11 cellular contexts compared by ENCODE assay signal in genomic region chr4:2860391-2861348, GRCh38. TPM values are rescaled to one million over a fixed set of nuclear protein-coding genes. Genes with fewer than 3 reads are reported as not detected.
DNase-seq lines count a peak whose midpoint lies in the region; ATAC-seq and TF ChIP-seq lines count a peak whose summit lies in the region.
"Had no signal": no experiment of that assay in that cellular context is flagged by ENCODE, and none has a peak within 500 bp of the region (broad histone marks: within the 10 kb centered on the region; RNA-seq: fewer than 3 reads in every experiment).

No MANE protein-coding gene starts in this region.

- H3K36me3 ChIP-seq in endodermal cell (ENCODE audit: control insufficient read depth, insufficient read depth, low read length), result peaks cover 28% of the 10 kb centered on the region
- no peaks in the 10 kb centered on the region for H3K36me3 ChIP-seq in mucosa of rectum (ENCODE audit: control insufficient read depth in 2 of 2, insufficient read depth in 2 of 2, low read length in 2 of 2)
- no peaks in the 10 kb centered on the region for H3K36me3 ChIP-seq in aorta (ENCODE audit: control insufficient read depth in 1 of 2, insufficient read depth in 2 of 2, low read length in 1 of 2)
- no peaks in the 10 kb centered on the region for H3K36me3 ChIP-seq in tibial artery

- H3K4me3 ChIP-seq in endodermal cell (ENCODE audit: low read length), result peak overlapping the region; percentile 73
- no peak overlapping the region for H3K4me3 ChIP-seq in mucosa of rectum (ENCODE audit: low read length in 2 of 2)
- H3K4me3 ChIP-seq in aorta (ENCODE audit: low read length in 2 of 2), result no peak overlapping the region
- no peak overlapping the region for H3K4me3 ChIP-seq in tibial artery
- H3K4me3 ChIP-seq: BLaER1 had no signal

- H3K27ac ChIP-seq in endodermal cell (ENCODE audit: low read depth, low read length) (peak overlapping the region; percentile 54), mucosa of rectum (ENCODE audit: low read depth in 2 of 2, low read length in 2 of 2) (peak overlapping the region; percentile 15 to 52), aorta (ENCODE audit: low read depth in 1 of 2, low read length in 2 of 2) (no peak overlapping the region), tibial artery (no peak overlapping the region)

- no peak for DNase-seq in stimulated activated naive CD8-positive, alpha-beta T cell treated with anti-CD3 and anti-CD28 coated beads, Interleukin-15, Interleukin-2, amounts not matched to agents 100 U/mL and 50 U/mL, for 24 hours
- peak; percentile 61 for DNase-seq in endodermal cell
- DNase-seq in aorta, result no peak
- no peak for DNase-seq in activated CD4-positive, alpha-beta T cell treated with anti-CD3 and anti-CD28 coated beads, Interleukin-2, amount 50 U/mL, for 48 hours
- no peak for DNase-seq in tibial artery
- DNase-seq: activated CD4-positive, alpha-beta memory T cell treated with anti-CD3 and anti-CD28 coated beads, Interleukin-2, amount 10 ng/mL, durations not matched to agents 7 days and 5 days; NCI-H510A had no signal

- peaks cover 12% of the 10 kb centered on the region for H3K36me3 Mint-ChIP-seq in stimulated activated naive CD8-positive, alpha-beta T cell treated with anti-CD3 and anti-CD28 coated beads, Interleukin-15, Interleukin-2, amounts not matched to agents 100 ng/mL and 50 ng/mL, for 24 hours (ENCODE audit: low read depth)
- peaks cover 9% of the 10 kb centered on the region for H3K36me3 Mint-ChIP-seq in endodermal cell (ENCODE audit: low read depth)

- ATAC-seq in stimulated activated naive CD8-positive, alpha-beta T cell treated with anti-CD3 and anti-CD28 coated beads, Interleukin-15, Interleukin-2, amounts not matched to agents 100 U/mL and 50 U/mL, for 24 hours, result no peak
- peak; percentile 56 for ATAC-seq in aorta (ENCODE audit: low FRiP score)
- ATAC-seq in GM21367 (IDR thresholded peaks at IDR 0.05; ENCODE audit: unreplicated experiment), result no peak

- no peaks in the 10 kb centered on the region for H3K27me3 ChIP-seq in endodermal cell (ENCODE audit: control insufficient read depth, insufficient read depth, low read length, poor library complexity, severe bottlenecking)
- no peaks in the 10 kb centered on the region for H3K27me3 ChIP-seq in mucosa of rectum (ENCODE audit: control insufficient read depth in 2 of 2, insufficient read depth in 2 of 2, low read length in 2 of 2)
- no peaks in the 10 kb centered on the region for H3K27me3 ChIP-seq in aorta (ENCODE audit: control insufficient read depth in 1 of 2, insufficient read depth in 2 of 2, low read length in 1 of 2)
- no peaks in the 10 kb centered on the region for H3K27me3 ChIP-seq in tibial artery
- H3K27me3 ChIP-seq: BLaER1 had no signal

- peaks cover 89% of the 10 kb centered on the region for H3K4me1 Mint-ChIP-seq in stimulated activated naive CD8-positive, alpha-beta T cell treated with anti-CD3 and anti-CD28 coated beads, Interleukin-15, Interleukin-2, amounts not matched to agents 100 ng/mL and 50 ng/mL, for 24 hours (ENCODE audit: low read depth)
- peaks cover 51% of the 10 kb centered on the region for H3K4me1 Mint-ChIP-seq in endodermal cell

- intact Hi-C loops in aorta (cut with DNase I), result no loop called here
- intact Hi-C loops in tibial artery (cut with DNase I; ENCODE audit: low total_unique reads), result loop anchor here (10.0 kb wide), 1 partner anchor 96 kb away; no protein-coding TSS in a partner anchor

- WGBS in endodermal cell (ENCODE audit: insufficient coverage in 1 of 2, insufficient read length in 1 of 2), 2 experiments, result 67 to 70% methylated on average over 6 of the region's 6 CpGs
- 45 to 54% methylated on average over 6 of the region's 6 CpGs for WGBS in aorta, 2 donors

- H3K9ac ChIP-seq in endodermal cell (ENCODE audit: extremely low read depth, low read length, poor library complexity, severe bottlenecking) (peak overlapping the region; percentile 69), mucosa of rectum (ENCODE audit: low read depth in 1 of 2, low read length in 2 of 2) (no peak overlapping the region)
- H3K9ac ChIP-seq: BLaER1 had no signal

- no peaks in the 10 kb centered on the region for H3K9me3 Mint-ChIP-seq in stimulated activated naive CD8-positive, alpha-beta T cell treated with anti-CD3 and anti-CD28 coated beads, Interleukin-15, Interleukin-2, amounts not matched to agents 100 ng/mL and 50 ng/mL, for 24 hours
- no peaks in the 10 kb centered on the region for H3K9me3 Mint-ChIP-seq in endodermal cell
- H3K9me3 Mint-ChIP-seq: activated CD4-positive, alpha-beta memory T cell treated with anti-CD3 and anti-CD28 coated beads, Interleukin-2, amount 10 ng/mL, durations not matched to agents 7 days and 5 days had no signal

- no peaks in the 10 kb centered on the region for H3K9me3 ChIP-seq in endodermal cell (ENCODE audit: control insufficient read depth, low read length)
- H3K9me3 ChIP-seq in mucosa of rectum (ENCODE audit: control insufficient read depth in 2 of 2, low read length in 2 of 2), result no peaks in the 10 kb centered on the region
- no peaks in the 10 kb centered on the region for H3K9me3 ChIP-seq in aorta (ENCODE audit: control insufficient read depth, low read length)
- no peaks in the 10 kb centered on the region for H3K9me3 ChIP-seq in tibial artery
- H3K9me3 ChIP-seq: BLaER1 had no signal

- H3K27me3 Mint-ChIP-seq in stimulated activated naive CD8-positive, alpha-beta T cell treated with anti-CD3 and anti-CD28 coated beads, Interleukin-15, Interleukin-2, amounts not matched to agents 100 ng/mL and 50 ng/mL, for 24 hours, result no peaks in the 10 kb centered on the region
- no peaks in the 10 kb centered on the region for H3K27me3 Mint-ChIP-seq in endodermal cell (ENCODE audit: insufficient read depth)
- H3K27me3 Mint-ChIP-seq: activated CD4-positive, alpha-beta memory T cell treated with anti-CD3 and anti-CD28 coated beads, Interleukin-2, amount 10 ng/mL, durations not matched to agents 7 days and 5 days had no signal

- H3K4me3 Mint-ChIP-seq in stimulated activated naive CD8-positive, alpha-beta T cell treated with anti-CD3 and anti-CD28 coated beads, Interleukin-15, Interleukin-2, amounts not matched to agents 100 ng/mL and 50 ng/mL, for 24 hours, result no peak overlapping the region
- H3K4me3 Mint-ChIP-seq in endodermal cell, result peak overlapping the region; percentile 47
- H3K4me3 Mint-ChIP-seq: activated CD4-positive, alpha-beta memory T cell treated with anti-CD3 and anti-CD28 coated beads, Interleukin-2, amount 10 ng/mL, durations not matched to agents 7 days and 5 days had no signal

- H3K27ac Mint-ChIP-seq in stimulated activated naive CD8-positive, alpha-beta T cell treated with anti-CD3 and anti-CD28 coated beads, Interleukin-15, Interleukin-2, amounts not matched to agents 100 ng/mL and 50 ng/mL, for 24 hours, result peak overlapping the region; percentile 71
- H3K27ac Mint-ChIP-seq in endodermal cell, result peak overlapping the region; percentile 91
- H3K27ac Mint-ChIP-seq: activated CD4-positive, alpha-beta memory T cell treated with anti-CD3 and anti-CD28 coated beads, Interleukin-2, amount 10 ng/mL, durations not matched to agents 7 days and 5 days had no signal

- peaks cover 27% of the 10 kb centered on the region for H3K4me1 ChIP-seq in endodermal cell (ENCODE audit: control insufficient read depth, insufficient read depth, low read length)
- peaks cover 47 to 63% of the 10 kb centered on the region in 2 donors for H3K4me1 ChIP-seq in mucosa of rectum (ENCODE audit: control insufficient read depth in 2 of 2, insufficient read depth in 2 of 2, low read length in 2 of 2)
- H3K4me1 ChIP-seq in aorta (ENCODE audit: control insufficient read depth in 1 of 2, insufficient read depth in 2 of 2, low read length in 2 of 2), result peaks cover 8 to 12% of the 10 kb centered on the region in 2 donors
- peaks cover 0 to 84% (median 53%) of the 10 kb centered on the region in 4 donors for H3K4me1 ChIP-seq in tibial artery

- no peak for TF ChIP-seq CTCF in endodermal cell (conservative IDR thresholded peaks at IDR 0.05)
- TF ChIP-seq CTCF in tibial artery (IDR thresholded peaks at IDR 0.05), result no peak

RNA-seq across cellular contexts. Expression of gene ADD1, which starts 17.0 kb away (rescaled TPM):
- total RNA-seq in endodermal cell (100 to 1,000 TPM; 231 to 257 TPM), aorta (100 to 1,000 TPM; 305 to 351 TPM)
- polyA plus RNA-seq in endodermal cell (2013, experiment 1 of 2), result 244 TPM
- polyA plus RNA-seq in endodermal cell (2013, experiment 2 of 2), result 230 TPM
- polyA plus RNA-seq in aorta, result 100 to 1,000 TPM in 1 of 2 donors, 10 to 100 TPM in 1; 98.3 to 263 TPM

Comparison
In these comparisons a context has a peak if more than half of its experiments do, and no peak if none do; other contexts are left out.
1. H3K27ac ChIP-seq: peak in endodermal cell (single experiment) and mucosa of rectum (2 of 2); none in aorta (0 of 2) and tibial artery (0 of 2).